Comparison of ENCODE assay signal across 31 cellular contexts in genomic region chr18:73881396-73881795, GRCh38.
"Had no signal": no experiment of that assay in that cellular context is flagged by ENCODE, and none has a peak within 500 bp of the region (broad histone marks: within the 10 kb centered on the region; RNA-seq: fewer than 3 reads in every experiment).

No MANE protein-coding gene starts in this region.

- DNase-seq: activated B cell treated with CpG ODN at 0.5 μM for 24 hours; activated CD4-positive, alpha-beta memory T cell treated with anti-CD3 and anti-CD28 coated beads for 36 hours; activated CD4-positive, alpha-beta T cell treated with anti-CD3 and anti-CD28 coated beads for 36 hours; activated CD8-positive, alpha-beta memory T cell treated with anti-CD3 and anti-CD28 coated beads, Interleukin-2, amount 10 ng/mL, durations not matched to agents 7 days and 5 days; activated effector memory CD4-positive, alpha-beta T cell treated with anti-CD3 and anti-CD28 coated beads, Interleukin-2, amount 50 U/mL, for 16 hours; activated naive CD4-positive, alpha-beta T cell treated with anti-CD3 and anti-CD28 coated beads, Interleukin-2, amount 50 U/mL, for 16 hours; activated naive CD8-positive, alpha-beta T cell treated with anti-CD3 and anti-CD28 coated beads, Interleukin-2, amount 50 U/mL, for 24 hours; activated T-cell treated with anti-CD3 and anti-CD28 coated beads for 4 hours; colonic mucosa; dorsolateral prefrontal cortex; effector memory CD8-positive, alpha-beta T cell; foreskin keratinocyte; immature natural killer cell; kidney glomerular epithelial cell; left lung; naive thymus-derived CD4-positive, alpha-beta T cell; posterior cingulate gyrus; small intestine; stimulated activated CD4-positive, alpha-beta T cell treated with anti-CD3 and anti-CD28 coated beads, Interleukin-15, amount 100 ng/mL, for 24 hours; stomach; T-helper 17 cell; transverse colon had no signal

- H3K36me3 ChIP-seq: ascending aorta, colonic mucosa, left lung, stomach, suprapubic skin, transverse colon had no signal

- H3K36me3 Mint-ChIP-seq: activated CD4-positive, alpha-beta memory T cell treated with anti-CD3 and anti-CD28 coated beads for 36 hours; activated CD8-positive, alpha-beta memory T cell treated with anti-CD3 and anti-CD28 coated beads, Interleukin-2, amount 10 ng/mL, durations not matched to agents 7 days and 5 days; immature natural killer cell; naive thymus-derived CD4-positive, alpha-beta T cell; stimulated activated memory B cell treated with anti-CD40 and anti-IgM and Interleukin-4, amounts not matched to agents 10 μg/mL and 1 μg/mL and 100 μg/mL, for 72 hours had no signal

- H3K27ac ChIP-seq: ascending aorta, colonic mucosa, dorsolateral prefrontal cortex, foreskin keratinocyte, left lung, stomach, suprapubic skin, transverse colon had no signal

- H3K9me3 Mint-ChIP-seq: activated B cell treated with CpG ODN at 0.5 μM for 24 hours; activated CD4-positive, alpha-beta memory T cell treated with anti-CD3 and anti-CD28 coated beads for 36 hours; activated naive CD8-positive, alpha-beta T cell treated with anti-CD3 and anti-CD28 coated beads, Interleukin-2, amount 50 U/mL, for 24 hours; central memory CD8-positive, alpha-beta T cell; effector memory CD8-positive, alpha-beta T cell; naive thymus-derived CD4-positive, alpha-beta T cell had no signal

- H3K4me1 ChIP-seq: ascending aorta, colonic mucosa, foreskin keratinocyte, left lung, stomach, suprapubic skin, transverse colon had no signal

- H3K27me3 ChIP-seq: ascending aorta, colonic mucosa, foreskin keratinocyte, left lung, stomach, suprapubic skin, transverse colon had no signal

- ATAC-seq: activated CD4-positive, alpha-beta T cell treated with anti-CD3 and anti-CD28 coated beads for 36 hours; activated CD8-positive, alpha-beta memory T cell treated with anti-CD3 and anti-CD28 coated beads, Interleukin-2, amount 10 ng/mL, durations not matched to agents 7 days and 5 days; activated naive CD8-positive, alpha-beta T cell treated with anti-CD3 and anti-CD28 coated beads, Interleukin-2, amount 50 U/mL, for 24 hours; effector memory CD8-positive, alpha-beta T cell; esophagus mucosa; foreskin keratinocyte; left lung; naive thymus-derived CD4-positive, alpha-beta T cell; sciatic nerve; stimulated activated memory B cell treated with anti-CD40 and anti-IgM and Interleukin-4, amounts not matched to agents 10 μg/mL and 1 μg/mL and 100 μg/mL, for 72 hours; T-helper 17 cell had no signal

- H3K27me3 Mint-ChIP-seq: activated B cell treated with CpG ODN at 0.5 μM for 24 hours; activated CD4-positive, alpha-beta T cell treated with anti-CD3 and anti-CD28 coated beads for 36 hours; activated CD8-positive, alpha-beta memory T cell treated with anti-CD3 and anti-CD28 coated beads, Interleukin-2, amount 10 ng/mL, durations not matched to agents 7 days and 5 days; central memory CD8-positive, alpha-beta T cell; effector memory CD8-positive, alpha-beta T cell; stimulated activated memory B cell treated with anti-CD40 and anti-IgM and Interleukin-4, amounts not matched to agents 10 μg/mL and 1 μg/mL and 100 μg/mL, for 72 hours had no signal

- H3K9me3 ChIP-seq: ascending aorta, colonic mucosa, left lung, stomach, suprapubic skin, transverse colon had no signal

- H3K4me1 Mint-ChIP-seq: activated B cell treated with CpG ODN at 0.5 μM for 24 hours; activated CD4-positive, alpha-beta T cell treated with anti-CD3 and anti-CD28 coated beads for 36 hours; activated CD8-positive, alpha-beta memory T cell treated with anti-CD3 and anti-CD28 coated beads, Interleukin-2, amount 10 ng/mL, durations not matched to agents 7 days and 5 days; activated naive CD8-positive, alpha-beta T cell treated with anti-CD3 and anti-CD28 coated beads, Interleukin-2, amount 50 U/mL, for 24 hours; central memory CD8-positive, alpha-beta T cell; immature natural killer cell; stimulated activated memory B cell treated with anti-CD40 and anti-IgM and Interleukin-4, amounts not matched to agents 10 μg/mL and 1 μg/mL and 100 μg/mL, for 72 hours; T-helper 17 cell had no signal

- H3K27ac Mint-ChIP-seq: activated B cell treated with CpG ODN at 0.5 μM for 24 hours; activated CD4-positive, alpha-beta memory T cell treated with anti-CD3 and anti-CD28 coated beads for 36 hours; activated CD4-positive, alpha-beta T cell treated with anti-CD3 and anti-CD28 coated beads for 36 hours; activated CD8-positive, alpha-beta memory T cell treated with anti-CD3 and anti-CD28 coated beads, Interleukin-2, amount 10 ng/mL, durations not matched to agents 7 days and 5 days; activated naive CD8-positive, alpha-beta T cell treated with anti-CD3 and anti-CD28 coated beads, Interleukin-2, amount 50 U/mL, for 24 hours; effector memory CD8-positive, alpha-beta T cell; immature natural killer cell; naive thymus-derived CD4-positive, alpha-beta T cell; stimulated activated memory B cell treated with anti-CD40 and anti-IgM and Interleukin-4, amounts not matched to agents 10 μg/mL and 1 μg/mL and 100 μg/mL, for 72 hours; T-helper 17 cell had no signal

- FAIRE-seq: endothelial cell of umbilical vein, small intestine, urothelium cell line had no signal

- H3K4me3 Mint-ChIP-seq: activated B cell treated with CpG ODN at 0.5 μM for 24 hours; activated CD4-positive, alpha-beta memory T cell treated with anti-CD3 and anti-CD28 coated beads for 36 hours; activated CD4-positive, alpha-beta T cell treated with anti-CD3 and anti-CD28 coated beads for 36 hours; activated CD8-positive, alpha-beta memory T cell treated with anti-CD3 and anti-CD28 coated beads, Interleukin-2, amount 10 ng/mL, durations not matched to agents 7 days and 5 days; activated naive CD8-positive, alpha-beta T cell treated with anti-CD3 and anti-CD28 coated beads, Interleukin-2, amount 50 U/mL, for 24 hours; central memory CD8-positive, alpha-beta T cell; effector memory CD8-positive, alpha-beta T cell; immature natural killer cell; naive thymus-derived CD4-positive, alpha-beta T cell; neural crest cell; stimulated activated memory B cell treated with anti-CD40 and anti-IgM and Interleukin-4, amounts not matched to agents 10 μg/mL and 1 μg/mL and 100 μg/mL, for 72 hours; T-helper 17 cell had no signal

- H3K4me3 ChIP-seq: ascending aorta, colonic mucosa, dorsolateral prefrontal cortex, left lung, stomach, suprapubic skin, transverse colon had no signal
